In the genomic region with DNA sequence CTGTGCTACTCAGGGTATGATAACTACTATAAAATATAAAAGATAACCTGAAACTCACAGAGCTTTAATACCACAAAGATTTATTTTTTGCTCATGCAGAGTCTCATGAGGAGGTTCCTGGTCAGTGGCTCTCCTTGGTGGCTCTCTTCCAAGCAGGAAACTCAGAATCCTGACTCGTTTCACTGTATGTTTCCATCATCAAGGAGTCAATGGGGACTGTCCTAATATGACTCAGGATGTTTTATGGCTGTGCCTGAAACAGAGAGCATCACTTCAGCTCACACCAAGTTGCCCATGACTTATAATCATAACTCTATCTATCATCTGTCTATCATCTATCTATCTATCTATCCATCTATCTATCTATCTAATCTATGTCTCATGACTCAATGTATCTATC, we compare ENCODE assay signal across 20 cellular contexts.
"Had no signal": no experiment of that assay in that cellular context is flagged by ENCODE, and none has a peak within 500 bp of the region (broad histone marks: within the 10 kb centered on the region; RNA-seq: fewer than 3 reads in every experiment).

No MANE protein-coding gene starts in this region.

- H3K27ac ChIP-seq: colonic mucosa, gastrocnemius medialis, neural progenitor cell, ovary, stomach had no signal

- DNase-seq: colonic mucosa; dermis blood vessel endothelial cell; gastrocnemius medialis; glutamatergic neuron; immature natural killer cell; left cardiac atrium; left ventricle myocardium superior; mesenchymal stem cell; midbrain; nucleus accumbens; ovary; right cardiac atrium; small intestine; stimulated activated CD4-positive, alpha-beta T cell treated with anti-CD3 and anti-CD28 coated beads, Interleukin-12 subunit alpha, Interleukin-12 subunit beta, amount 100 ng/mL, for 4 hours; stimulated activated naive CD4-positive, alpha-beta T cell; stomach; trophoblast cell had no signal

- H3K4me1 ChIP-seq: colonic mucosa, gastrocnemius medialis, neural progenitor cell, stomach had no signal

- H3K9me3 ChIP-seq: colonic mucosa, gastrocnemius medialis had no signal

- H3K36me3 ChIP-seq: colonic mucosa, gastrocnemius medialis, neural progenitor cell, ovary, stomach had no signal

- H3K4me2 ChIP-seq: neural progenitor cell had no signal

- H2AFZ ChIP-seq: neural progenitor cell had no signal

- ATAC-seq: gastrocnemius medialis; left cardiac atrium; left ventricle myocardium superior; natural killer cell treated with Interleukin-12 subunit alpha and Interleukin-12 subunit beta and Interleukin-15 and Interleukin-18, amount 100 ng/mL, for 72 hours; right cardiac atrium had no signal

- H3K4me3 ChIP-seq: colonic mucosa, gastrocnemius medialis, lung, neural progenitor cell, ovary, stomach had no signal

- H3K27me3 ChIP-seq: colonic mucosa, gastrocnemius medialis, neural progenitor cell, ovary, stomach had no signal

- H3K9ac ChIP-seq: neural progenitor cell had no signal
